ENCODE assay signal across 8 cellular contexts in genomic region chr18:63970803-63971191, GRCh38. TPM values are rescaled to one million over a fixed set of nuclear protein-coding genes. Genes with fewer than 3 reads are reported as not detected.
DNase-seq lines count a peak whose midpoint lies in the region; ATAC-seq and TF ChIP-seq lines count a peak whose summit lies in the region.

No MANE protein-coding gene starts in this region.

- peak overlapping the region; percentile 66 for H3K4me3 ChIP-seq in kidney epithelial cell (ENCODE audit: low read depth, low read length)

- intact Hi-C loops in MCF 10A (cut with micrococcal nuclease) = no loop called here

- H3K27ac Mint-ChIP-seq in MCF 10A (ENCODE audit: low read depth, unreplicated experiment) = peak overlapping the region; percentile 100
- H3K27ac Mint-ChIP-seq in stimulated activated naive CD8-positive, alpha-beta T cell treated with anti-CD3 and anti-CD28 coated beads, Interleukin-15, amount 100 ng/mL, for 72 hours = peak overlapping the region; percentile 79 to 99

- H3K36me3 ChIP-seq in kidney epithelial cell (ENCODE audit: control insufficient read depth, insufficient read depth, low read length) = no peaks in the 10 kb centered on the region

- TF ChIP-seq CTCF in 22Rv1 (IDR thresholded peaks at IDR 0.05) (no peak), MCF 10A (IDR thresholded peaks at IDR 0.05; ENCODE audit: unreplicated experiment) (no peak), kidney epithelial cell (IDR thresholded peaks at IDR 0.05; ENCODE audit: insufficient read depth, low read length, poor library complexity, severe bottlenecking) (no peak)

- DNase-seq in NCI-H2196 (lab: John Stamatoyannopoulos, UW; ENCODE audit: unreplicated experiment) (peak; percentile 58), MCF 10A (ENCODE audit: unreplicated experiment) (peak; percentile 60), kidney epithelial cell (ENCODE audit: low read depth) (no peak), H4 (ENCODE audit: low spot score) (no peak)
- DNase-seq in stimulated activated naive CD8-positive, alpha-beta T cell treated with anti-CD3 and anti-CD28 coated beads, Interleukin-15, amount 100 ng/mL, for 72 hours = no peak

- no peaks in the 10 kb centered on the region for H3K27me3 ChIP-seq in kidney epithelial cell (ENCODE audit: control insufficient read depth, insufficient read depth, low read length)

- peak overlapping the region; percentile 91 for H3K27ac ChIP-seq in 22Rv1

- BruUV-seq in MCF 10A (replicated peaks; lab: Mats Ljungman, UMichigan) = no TSS peak

- peaks cover 37% of the 10 kb centered on the region for H3K4me1 Mint-ChIP-seq in MCF 10A (ENCODE audit: insufficient read depth, unreplicated experiment)
- H3K4me1 Mint-ChIP-seq in stimulated activated naive CD8-positive, alpha-beta T cell treated with anti-CD3 and anti-CD28 coated beads, Interleukin-15, amount 100 ng/mL, for 72 hours = peaks cover 37% of the 10 kb centered on the region

- POLR2A ChIA-PET in MCF 10A (lab: Yijun Ruan, JAX) = interaction anchor here (0.5 to 1.3 kb wide), 18 partner anchors 9 to 1329 kb away, joined by 3 to 9 read pairs (median 4); no protein-coding TSS in a partner anchor

- no peaks in the 10 kb centered on the region for H3K27me3 Mint-ChIP-seq in MCF 10A (ENCODE audit: insufficient read depth, unreplicated experiment)
- H3K27me3 Mint-ChIP-seq in stimulated activated naive CD8-positive, alpha-beta T cell treated with anti-CD3 and anti-CD28 coated beads, Interleukin-15, amount 100 ng/mL, for 72 hours = no peaks in the 10 kb centered on the region

- H3K36me3 Mint-ChIP-seq in MCF 10A (ENCODE audit: insufficient read depth, unreplicated experiment) = peaks cover 12% of the 10 kb centered on the region

- ATAC-seq in GM18867 (IDR thresholded peaks at IDR 0.05; ENCODE audit: unreplicated experiment) (peak; percentile 0), GM21360 (IDR thresholded peaks at IDR 0.05; ENCODE audit: unreplicated experiment) (no peak)
- peak; percentile 2 for ATAC-seq in stimulated activated naive CD8-positive, alpha-beta T cell treated with anti-CD3 and anti-CD28 coated beads, Interleukin-15, amount 100 ng/mL, for 72 hours

- CTCF ChIA-PET in MCF 10A (lab: Yijun Ruan, JAX) = interaction anchor here (1.9 kb wide), 1 partner anchor 35 kb away, joined by 4 read pairs; no protein-coding TSS in a partner anchor

- no peaks in the 10 kb centered on the region for H3K9me3 Mint-ChIP-seq in MCF 10A (ENCODE audit: unreplicated experiment)
- H3K9me3 Mint-ChIP-seq in stimulated activated naive CD8-positive, alpha-beta T cell treated with anti-CD3 and anti-CD28 coated beads, Interleukin-15, amount 100 ng/mL, for 72 hours = no peaks in the 10 kb centered on the region

- peak overlapping the region; percentile 90 for H3K4me3 Mint-ChIP-seq in MCF 10A (ENCODE audit: unreplicated experiment)
- peak overlapping the region; percentile 98 to 99 for H3K4me3 Mint-ChIP-seq in stimulated activated naive CD8-positive, alpha-beta T cell treated with anti-CD3 and anti-CD28 coated beads, Interleukin-15, amount 100 ng/mL, for 72 hours

RNA-seq across cellular contexts. Expression of gene SERPINB8, which starts 0.9 kb away (rescaled TPM):
- total RNA-seq in MCF 10A (2022) (54.1 and 58.0 TPM in 2 replicates), kidney epithelial cell (22.5 and 23.6 TPM in 2 replicates)
- total RNA-seq in H4 (2014; rRNA removed; shearing (Covaris generic)) = 7.8 and 9.2 TPM in 2 replicates

RNA-seq across cellular contexts. Expression of gene HMSD, which starts 21.7 kb away (rescaled TPM):
- total RNA-seq in MCF 10A (2022) (not detected in 2 replicates), kidney epithelial cell (not detected in 2 replicates)
- total RNA-seq in H4 (2014; rRNA removed; shearing (Covaris generic)) = 0.12 TPM in 1 of 2 replicates, not detected in the other

Comparison
In these comparisons a context has a peak if more than half of its experiments do, and no peak if none do; other contexts are left out.
1. DNase-seq: peak in NCI-H2196 (single experiment) and MCF 10A (single experiment); none in kidney epithelial cell (single experiment), stimulated activated naive CD8-positive, alpha-beta T cell treated with anti-CD3 and anti-CD28 coated beads, Interleukin-15, amount 100 ng/mL, for 72 hours (0 of 2) and H4 (single experiment).